Comparison of ENCODE assay signal across 8 cellular contexts in genomic region chr2:26008851-26009566, GRCh38. TPM values are rescaled to one million over a fixed set of nuclear protein-coding genes. Genes with fewer than 3 reads are reported as not detected.
A peak's percentile ranks its signal among the peaks of the same experiment; 100 is the strongest.
DNase-seq lines count a peak whose midpoint lies in the region; ATAC-seq, FAIRE-seq and TF ChIP-seq lines count a peak whose summit lies in the region.
"Had no signal": no experiment of that assay in that cellular context is flagged by ENCODE, and none has a peak within 500 bp of the region (broad histone marks: within the 10 kb centered on the region; RNA-seq: fewer than 3 reads in every experiment).

No MANE protein-coding gene starts in this region.

- 0 out of 2 replicates have a peak, but pooled peaks cover 2% of the 10 kb centered on the region for H3K9me2 ChIP-seq in GM23338 (ENCODE audit: insufficient read depth)

- H2AFZ ChIP-seq in GM23338 = no peak overlapping the region

- H3K4me1 ChIP-seq in adipocyte (ENCODE audit: control insufficient read depth, insufficient read depth, low read length) (peaks cover 32% of the 10 kb centered on the region), kidney (ENCODE audit: control insufficient read depth in 1 of 2, insufficient read depth in 1 of 2, low read depth in 1 of 2, low read length in 2 of 2) (peaks cover 8 to 9% of the 10 kb centered on the region in 2 donors), GM23338 (ENCODE audit: insufficient read depth) (peaks cover 9% of the 10 kb centered on the region)

- H3K36me3 Mint-ChIP-seq in type B pancreatic cell = no peaks in the 10 kb centered on the region
- no peaks in the 10 kb centered on the region for H3K36me3 Mint-ChIP-seq in GM23338 (ENCODE audit: low read depth)

- H3K79me2 ChIP-seq in GM23338 (replicated peaks; ENCODE audit: insufficient read depth) = no peaks in the 10 kb centered on the region

- no peaks in the 10 kb centered on the region; the same call in 1 of the 2 replicates for H3F3A ChIP-seq in GM23338 (replicated peaks; ENCODE audit: low read depth)

- peak overlapping the region; percentile 79 for H3K9ac ChIP-seq in adipocyte (ENCODE audit: low read length)
- no peak overlapping the region for H3K9ac ChIP-seq in kidney (ENCODE audit: low read length in 2 of 2)

- H3K4me2 ChIP-seq in GM23338 = no peak overlapping the region

- intact Hi-C loops in kidney (cut with DNase I) = no loop called here

- H3K27me3 Mint-ChIP-seq in type B pancreatic cell (no peaks in the 10 kb centered on the region), GM23338 (ENCODE audit: insufficient read depth, low read depth, poor library complexity) (no peaks in the 10 kb centered on the region)
- H3K27me3 Mint-ChIP-seq: activated CD4-positive, alpha-beta memory T cell treated with anti-CD3 and anti-CD28 coated beads, Interleukin-2, amount 10 ng/mL, durations not matched to agents 7 days and 5 days had no signal

- H3K9me3 ChIP-seq in adipocyte (ENCODE audit: control insufficient read depth, low read length) (no peaks in the 10 kb centered on the region), kidney (ENCODE audit: control insufficient read depth in 1 of 2, low read length in 2 of 2) (no peaks in the 10 kb centered on the region)

- DNase-seq in KG1 (lab: John Stamatoyannopoulos, UW) = peak; percentile 79
- peak; percentile 71 for DNase-seq in adipocyte (ENCODE audit: low read depth)
- DNase-seq in iris pigment epithelial cell (ENCODE audit: low read depth) = peak; percentile 86
- DNase-seq in type B pancreatic cell (ENCODE audit: extremely low spot score, unreplicated experiment) = no peak
- no peak for DNase-seq in kidney
- DNase-seq in GM23338 (ENCODE audit: low spot score) = no peak
- DNase-seq: activated CD4-positive, alpha-beta memory T cell treated with anti-CD3 and anti-CD28 coated beads, Interleukin-2, amount 10 ng/mL, durations not matched to agents 7 days and 5 days had no signal

- ATAC-seq in GM21619 (IDR thresholded peaks at IDR 0.05; ENCODE audit: unreplicated experiment) = no peak
- ATAC-seq in GM23338 = no peak

- TF ChIP-seq CTCF in type B pancreatic cell (conservative IDR thresholded peaks at IDR 0.05) (no peak), kidney (IDR thresholded peaks at IDR 0.05; ENCODE audit: borderline replicate concordance, extremely low read depth, insufficient read depth) (no peak), GM23338 (conservative IDR thresholded peaks at IDR 0.05; ENCODE audit: low read depth in 2 of 2) (no peak)

- H4K20me1 ChIP-seq in GM23338 (replicated peaks; ENCODE audit: insufficient read depth) = no peaks in the 10 kb centered on the region

- H3K27me3 ChIP-seq in adipocyte (replicated peaks; ENCODE audit: control insufficient read depth, insufficient read depth, low read length) = no peaks in the 10 kb centered on the region
- no peaks in the 10 kb centered on the region for H3K27me3 ChIP-seq in GM23338 (ENCODE audit: insufficient read depth)

- peak overlapping the region; percentile 66 for H3K27ac Mint-ChIP-seq in type B pancreatic cell
- H3K27ac Mint-ChIP-seq in GM23338 = no peak overlapping the region

- H3K36me3 ChIP-seq in adipocyte (ENCODE audit: control insufficient read depth, insufficient read depth, low read length, severe bottlenecking) (no peaks in the 10 kb centered on the region), kidney (ENCODE audit: control insufficient read depth in 1 of 2, insufficient read depth in 2 of 2, low read length in 2 of 2) (no peaks in the 10 kb centered on the region), GM23338 (ENCODE audit: insufficient read depth) (no peaks in the 10 kb centered on the region)

- H3K4me3 ChIP-seq in adipocyte (ENCODE audit: low read length) = peak overlapping the region; percentile 8
- no peak overlapping the region for H3K4me3 ChIP-seq in kidney (ENCODE audit: low read length in 2 of 2)
- H3K4me3 ChIP-seq in GM23338 = no peak overlapping the region

- peak overlapping the region; percentile 23 for H3K4me3 Mint-ChIP-seq in type B pancreatic cell
- H3K4me3 Mint-ChIP-seq in GM23338 = no peak overlapping the region
- H3K4me3 Mint-ChIP-seq: activated CD4-positive, alpha-beta memory T cell treated with anti-CD3 and anti-CD28 coated beads, Interleukin-2, amount 10 ng/mL, durations not matched to agents 7 days and 5 days had no signal

- no peak for FAIRE-seq in kidney (lab: Jason Lieb, UNC)

- H3K27ac ChIP-seq in kidney (ENCODE audit: low read depth in 2 of 2, low read length in 2 of 2) (no peak overlapping the region), GM23338 (ENCODE audit: low read depth) (no peak overlapping the region)

- H3K4me1 Mint-ChIP-seq in type B pancreatic cell (ENCODE audit: unreplicated experiment) (peaks cover 25% of the 10 kb centered on the region), GM23338 (peaks cover 12% of the 10 kb centered on the region)

- H3K9me3 Mint-ChIP-seq in type B pancreatic cell = no peaks in the 10 kb centered on the region
- peaks cover 4% of the 10 kb centered on the region; the same call in 2 of the 3 replicates for H3K9me3 Mint-ChIP-seq in GM23338

TF ChIP-seq in GM23338, 12 proteins besides CTCF, POLR2A, EP300 and RAD21 (continues in another document):
- no peak for TF ChIP-seq STAT1 (IDR thresholded peaks at IDR 0.05; ENCODE audit: unreplicated experiment)
- no peak for TF ChIP-seq JUNB (IDR thresholded peaks at IDR 0.05; ENCODE audit: unreplicated experiment)
- TF ChIP-seq REST (IDR thresholded peaks at IDR 0.05; ENCODE audit: unreplicated experiment) = no peak
- no peak for TF ChIP-seq ZNF331 (CRISPR knock-in tag; IDR thresholded peaks at IDR 0.05; ENCODE audit: low read depth)
- TF ChIP-seq, protein P1, sequence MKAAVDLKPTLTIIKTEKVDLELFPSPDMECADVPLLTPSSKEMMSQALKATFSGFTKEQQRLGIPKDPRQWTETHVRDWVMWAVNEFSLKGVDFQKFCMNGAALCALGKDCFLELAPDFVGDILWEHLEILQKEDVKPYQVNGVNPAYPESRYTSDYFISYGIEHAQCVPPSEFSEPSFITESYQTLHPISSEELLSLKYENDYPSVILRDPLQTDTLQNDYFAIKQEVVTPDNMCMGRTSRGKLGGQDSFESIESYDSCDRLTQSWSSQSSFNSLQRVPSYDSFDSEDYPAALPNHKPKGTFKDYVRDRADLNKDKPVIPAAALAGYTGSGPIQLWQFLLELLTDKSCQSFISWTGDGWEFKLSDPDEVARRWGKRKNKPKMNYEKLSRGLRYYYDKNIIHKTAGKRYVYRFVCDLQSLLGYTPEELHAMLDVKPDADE (IDR thresholded peaks at IDR 0.05) = no peak

RNA-seq across cellular contexts. Expression of gene RAB10, which starts 24.9 kb away (rescaled TPM):
- total RNA-seq in type B pancreatic cell (ENCODE audit: low replicate concordance) (143 and 186 TPM in 2 replicates), kidney (122 TPM)
- polyA plus RNA-seq in kidney (ENCODE audit: insufficient read depth, low read depth, low replicate concordance) (59.8 TPM), GM23338 (2016; fragmentation: Nextera tagmentation; extraction: Ambion mirVana) (119 and 143 TPM in 2 replicates)
- total RNA-seq in GM23338 (2014; rRNA removed; shearing (Covaris generic)) = 102 and 116 TPM in 2 replicates

RNA-seq across cellular contexts. Expression of gene KIF3C, which starts 26.7 kb away (rescaled TPM):
- total RNA-seq in type B pancreatic cell (ENCODE audit: low replicate concordance) (15.4 and 25.5 TPM in 2 replicates), kidney (4.8 TPM)
- polyA plus RNA-seq in kidney (ENCODE audit: insufficient read depth, low read depth, low replicate concordance) (1.9 TPM), GM23338 (2016; fragmentation: Nextera tagmentation; extraction: Ambion mirVana) (14.9 and 16.7 TPM in 2 replicates)
- total RNA-seq in GM23338 (2014; rRNA removed; shearing (Covaris generic)) = 34.6 and 40.0 TPM in 2 replicates

Comparison
In these comparisons a context has a peak if more than half of its experiments do, and no peak if none do; other contexts are left out.
1. DNase-seq: peak in KG1 (single experiment), adipocyte (single experiment) and iris pigment epithelial cell (single experiment); none in type B pancreatic cell (single experiment), kidney (single experiment) and GM23338 (single experiment).